Comparison of ENCODE assay signal across 18 cellular contexts in genomic region chr2:235001237-235002133, GRCh38. TPM values are rescaled to one million over a fixed set of nuclear protein-coding genes. Genes with fewer than 3 reads are reported as not detected.
DNase-seq lines count a peak whose midpoint lies in the region; ATAC-seq and TF ChIP-seq lines count a peak whose summit lies in the region.
"Had no signal": no experiment of that assay in that cellular context is flagged by ENCODE, and none has a peak within 500 bp of the region (broad histone marks: within the 10 kb centered on the region; RNA-seq: fewer than 3 reads in every experiment).

No MANE protein-coding gene starts in this region.

- H3K27me3 Mint-ChIP-seq in activated T-helper 1 cell treated with anti-CD3 and anti-CD28 coated beads, Interleukin-12 subunit alpha, Interleukin-12 subunit beta, Interleukin-2, Interleukin-4 antibody, amounts not matched to agents 30 ng/mL and 10 ng/mL and 1 ng/mL, durations not matched to agents 14 hours and 24 hours and 36 hours (ENCODE audit: insufficient read depth), result no peaks in the 10 kb centered on the region
- H3K27me3 Mint-ChIP-seq: natural killer cell treated with Interleukin-12 subunit alpha and Interleukin-12 subunit beta and Interleukin-15 and Interleukin-18, amount 100 ng/mL, for 72 hours had no signal

- no peaks in the 10 kb centered on the region for H3K4me1 Mint-ChIP-seq in activated T-helper 1 cell treated with anti-CD3 and anti-CD28 coated beads, Interleukin-12 subunit alpha, Interleukin-12 subunit beta, Interleukin-2, Interleukin-4 antibody, amounts not matched to agents 30 ng/mL and 10 ng/mL and 1 ng/mL, durations not matched to agents 14 hours and 24 hours and 36 hours (ENCODE audit: low read depth)
- H3K4me1 Mint-ChIP-seq: B cell had no signal

- H3K9me3 Mint-ChIP-seq in activated T-helper 1 cell treated with anti-CD3 and anti-CD28 coated beads, Interleukin-12 subunit alpha, Interleukin-12 subunit beta, Interleukin-2, Interleukin-4 antibody, amounts not matched to agents 30 ng/mL and 10 ng/mL and 1 ng/mL, durations not matched to agents 14 hours and 24 hours and 36 hours, result no peaks in the 10 kb centered on the region
- H3K9me3 Mint-ChIP-seq: activated T-helper 2 cell treated with anti-CD3 and anti-CD28 coated beads, Interferon-gamma antibody, Interleukin-2, Interleukin-4, amounts not matched to agents 10 μg/mL and 5 μg/mL and 100 μg/mL, durations not matched to agents 14 hours and 24 hours and 36 hours; natural killer cell treated with Interleukin-12 subunit alpha and Interleukin-12 subunit beta and Interleukin-15 and Interleukin-18, amount 100 ng/mL, for 72 hours had no signal

- TF ChIP-seq CTCF in HEK293 (tag by site-specific recombination; IDR thresholded peaks at IDR 0.05) (no peak), right lobe of liver (IDR thresholded peaks at IDR 0.05) (no peak), gastrocnemius medialis (IDR thresholded peaks at IDR 0.05 in 4 of 5, conservative IDR thresholded peaks at IDR 0.05 in 1 of 5) (no peak)

- no peaks in the 10 kb centered on the region for H3K9me3 ChIP-seq in HEK293 (ENCODE audit: control insufficient read depth, insufficient read depth, low read depth, low read length)
- H3K9me3 ChIP-seq in right lobe of liver, result no peaks in the 10 kb centered on the region
- H3K9me3 ChIP-seq in gastrocnemius medialis, result no peaks in the 10 kb centered on the region
- H3K9me3 ChIP-seq: adrenal gland had no signal

- TF ChIP-seq POLR2A in right lobe of liver (IDR thresholded peaks at IDR 0.05) (no peak), gastrocnemius medialis (IDR thresholded peaks at IDR 0.05) (no peak)

- peak overlapping the region; percentile 12; the same call in 1 of the 2 replicates for H3K27ac ChIP-seq in HEK293 (ENCODE audit: extremely low read depth, low read depth, low read length)
- peak overlapping the region; percentile 4 to 93 (median 89) for H3K27ac ChIP-seq in right lobe of liver
- peak overlapping the region in 3 of 4 donors; percentile 28 to 60 (median 43) for H3K27ac ChIP-seq in gastrocnemius medialis

- H3K4me3 Mint-ChIP-seq in activated T-helper 1 cell treated with anti-CD3 and anti-CD28 coated beads, Interleukin-12 subunit alpha, Interleukin-12 subunit beta, Interleukin-2, Interleukin-4 antibody, amounts not matched to agents 30 ng/mL and 10 ng/mL and 1 ng/mL, durations not matched to agents 14 hours and 24 hours and 36 hours, result no peak overlapping the region
- H3K4me3 Mint-ChIP-seq: B cell; natural killer cell treated with Interleukin-12 subunit alpha and Interleukin-12 subunit beta and Interleukin-15 and Interleukin-18, amount 100 ng/mL, for 72 hours had no signal

- ATAC-seq in SK-N-SH treated with all-trans-retinoic acid at 6 μM for 48 hours (no peak), right lobe of liver (no peak), gastrocnemius medialis (no peak), GM18502 (IDR thresholded peaks at IDR 0.05; ENCODE audit: poor library complexity, unreplicated experiment) (no peak), GM18520 (IDR thresholded peaks at IDR 0.05; ENCODE audit: unreplicated experiment) (no peak)
- ATAC-seq: natural killer cell treated with Interleukin-12 subunit alpha and Interleukin-12 subunit beta and Interleukin-15 and Interleukin-18, amount 100 ng/mL, for 72 hours had no signal

- no peak overlapping the region for H3K27ac Mint-ChIP-seq in activated T-helper 1 cell treated with anti-CD3 and anti-CD28 coated beads, Interleukin-12 subunit alpha, Interleukin-12 subunit beta, Interleukin-2, Interleukin-4 antibody, amounts not matched to agents 30 ng/mL and 10 ng/mL and 1 ng/mL, durations not matched to agents 14 hours and 24 hours and 36 hours
- H3K27ac Mint-ChIP-seq: activated T-helper 2 cell treated with anti-CD3 and anti-CD28 coated beads, Interferon-gamma antibody, Interleukin-2, Interleukin-4, amounts not matched to agents 10 μg/mL and 5 μg/mL and 100 μg/mL, durations not matched to agents 14 hours and 24 hours and 36 hours; B cell; natural killer cell treated with Interleukin-12 subunit alpha and Interleukin-12 subunit beta and Interleukin-15 and Interleukin-18, amount 100 ng/mL, for 72 hours had no signal

- in situ Hi-C loops in gastrocnemius medialis (cut with MboI; ENCODE audit: low sequenced_read_pairs in 4 of 4), result no loop called here

- intact Hi-C loops in right lobe of liver (cut with DNase I) (no loop called here), gastrocnemius medialis (cut with DNase I; ENCODE audit: low total_unique reads) (no loop called here)
- intact Hi-C loops in activated T-helper 1 cell treated with anti-CD3 and anti-CD28 coated beads, Interleukin-12 subunit alpha, Interleukin-12 subunit beta, Interleukin-2, Interleukin-4 antibody, amounts not matched to agents 30 ng/mL and 10 ng/mL and 1 ng/mL, durations not matched to agents 14 hours and 24 hours and 36 hours (cut with micrococcal nuclease), result no loop called here

- H3K4me3 ChIP-seq in HEK293 (ENCODE audit: low read depth, low read length) (no peak overlapping the region), right lobe of liver (no peak overlapping the region), gastrocnemius medialis (no peak overlapping the region)
- H3K4me3 ChIP-seq: adrenal gland had no signal

- DNase-seq in right lobe of liver (no peak), gastrocnemius medialis (no peak), NOMO-1 treated with dmso at 0.1 percent for 144 hours (lab: John Stamatoyannopoulos, UW; ENCODE audit: unreplicated experiment) (no peak)
- DNase-seq in activated T-helper 1 cell treated with anti-CD3 and anti-CD28 coated beads, Interleukin-12 subunit alpha, Interleukin-12 subunit beta, Interleukin-2, Interleukin-4 antibody, amounts not matched to agents 30 ng/mL and 10 ng/mL and 1 ng/mL, durations not matched to agents 14 hours and 24 hours and 36 hours (ENCODE audit: low spot score), result no peak
- DNase-seq: activated CD8-positive, alpha-beta memory T cell treated with anti-CD3 and anti-CD28 coated beads for 24 hours; DMS79 treated with DMSO at 0.1 percent for 48 hours; foreskin melanocyte; NCI-H2081; NCI-H526 treated with DMSO at 0.1 percent for 48 hours; retina had no signal

- H3K36me3 ChIP-seq in HEK293 (ENCODE audit: control insufficient read depth in 2 of 2, insufficient read depth in 1 of 2, low read length in 2 of 2) (peaks cover 0 to 19% of the 10 kb centered on the region in 2 experiments; a peak in 1 of 3 replicates), right lobe of liver (no peaks in the 10 kb centered on the region), gastrocnemius medialis (no peaks in the 10 kb centered on the region)
- H3K36me3 ChIP-seq: adrenal gland had no signal

- H3K4me1 ChIP-seq in HEK293 (ENCODE audit: control insufficient read depth, insufficient read depth, low read length) (no peaks in the 10 kb centered on the region; the same call in 1 of the 2 replicates), right lobe of liver (peaks cover 0 to 81% (median 35%) of the 10 kb centered on the region in 4 donors), gastrocnemius medialis (peaks cover 21 to 24% of the 10 kb centered on the region in 2 donors)

- no peaks in the 10 kb centered on the region for H3K36me3 Mint-ChIP-seq in activated T-helper 1 cell treated with anti-CD3 and anti-CD28 coated beads, Interleukin-12 subunit alpha, Interleukin-12 subunit beta, Interleukin-2, Interleukin-4 antibody, amounts not matched to agents 30 ng/mL and 10 ng/mL and 1 ng/mL, durations not matched to agents 14 hours and 24 hours and 36 hours (ENCODE audit: low read depth)
- H3K36me3 Mint-ChIP-seq: natural killer cell treated with Interleukin-12 subunit alpha and Interleukin-12 subunit beta and Interleukin-15 and Interleukin-18, amount 100 ng/mL, for 72 hours had no signal

- POLR2A ChIA-PET in HEK293 (lab: Yijun Ruan, JAX), result no interaction called here

- H3K27me3 ChIP-seq in right lobe of liver, result no peaks in the 10 kb centered on the region
- H3K27me3 ChIP-seq in gastrocnemius medialis, result no peaks in the 10 kb centered on the region
- H3K27me3 ChIP-seq: adrenal gland had no signal

- CTCF ChIA-PET in HEK293 (lab: Yijun Ruan, JAX), result no interaction called here

- WGBS in right lobe of liver (ENCODE audit: insufficient coverage, low coverage, low lambda C conversion rate, missing lambda C conversion rate), result 50% methylated on average over 20 of the region's 25 CpGs

TF ChIP-seq in HEK293, 187 proteins besides CTCF, POLR2A, EP300 and RAD21 (continues in another document):
- TF ChIP-seq ZNF488 (tag by site-specific recombination; IDR thresholded peaks at IDR 0.05), result no peak
- TF ChIP-seq ZNF366 (tag by site-specific recombination; conservative IDR thresholded peaks at IDR 0.05), result no peak
- TF ChIP-seq ZNF501 (tag by site-specific recombination; IDR thresholded peaks at IDR 0.05), result no peak
- TF ChIP-seq ZFP41 (tag by site-specific recombination; IDR thresholded peaks at IDR 0.05; ENCODE audit: borderline replicate concordance), result no peak
- TF ChIP-seq RBAK (tag by site-specific recombination; IDR thresholded peaks at IDR 0.05), result no peak

TF ChIP-seq in SK-N-SH treated with all-trans-retinoic acid at 6 μM for 48 hours, 23 proteins besides CTCF, POLR2A, EP300 and RAD21 (continues in another document):
- peak; percentile 15; the same call in 1 of the 2 replicates for TF ChIP-seq ZNF70 (CRISPR knock-in tag; IDR thresholded peaks at IDR 0.05)
- no peak for TF ChIP-seq ARNTL (CRISPR knock-in tag; IDR thresholded peaks at IDR 0.05; ENCODE audit: borderline replicate concordance, low read depth)
- TF ChIP-seq PPARA (CRISPR knock-in tag; IDR thresholded peaks at IDR 0.05; ENCODE audit: borderline replicate concordance), result peak; percentile 22; the same call in 1 of the 2 replicates
- peak; percentile 78 for TF ChIP-seq TCF4 (CRISPR knock-in tag; IDR thresholded peaks at IDR 0.05; ENCODE audit: borderline replicate concordance)
- TF ChIP-seq OSR1 (CRISPR knock-in tag; IDR thresholded peaks at IDR 0.05), result no peak
- 0 out of 2 replicates have a peak, but pooled peaks have one; percentile 33 for TF ChIP-seq ISL1 (CRISPR knock-in tag; IDR thresholded peaks at IDR 0.05)
- TF ChIP-seq CSRNP3 (CRISPR knock-in tag; IDR thresholded peaks at IDR 0.05), result no peak

RNA-seq across cellular contexts. Expression of gene SH3BP4, which starts 49.7 kb away (rescaled TPM):
- 10 to 100 TPM; 18.8 to 30.4 (median 26.3) TPM for total RNA-seq in right lobe of liver
- 10 to 100 TPM; 10.2 to 36.9 (median 15.9) TPM for total RNA-seq in gastrocnemius medialis
- total RNA-seq in activated T-helper 1 cell treated with anti-CD3 and anti-CD28 coated beads, Interleukin-12 subunit alpha, Interleukin-12 subunit beta, Interleukin-2, Interleukin-4 antibody, amounts not matched to agents 30 ng/mL and 10 ng/mL and 1 ng/mL, durations not matched to agents 14 hours and 24 hours and 36 hours, result 0.05 and 0.26 TPM in 2 replicates
- total RNA-seq: natural killer cell treated with Interleukin-12 subunit alpha and Interleukin-12 subunit beta and Interleukin-15 and Interleukin-18, amount 100 ng/mL, for 72 hours had no signal

Comparison
In these comparisons a context has a peak if more than half of its experiments do, and no peak if none do; other contexts are left out.
1. H3K27ac ChIP-seq: peak in every context shown above with its lines; median percentile 89 in right lobe of liver; 43 in gastrocnemius medialis; 12 in HEK293.